In genomic region chr18:77101410-77102245, GRCh38 we compare ENCODE assay signal across 8 cellular contexts. TPM values are rescaled to one million over a fixed set of nuclear protein-coding genes. Genes with fewer than 3 reads are reported as not detected.
DNase-seq lines count a peak whose midpoint lies in the region; ATAC-seq and TF ChIP-seq lines count a peak whose summit lies in the region.

No MANE protein-coding gene starts in this region.

- peak overlapping the region; percentile 67 for H3K4me2 ChIP-seq in SU-DHL-6 (ENCODE audit: low read depth, low read length, poor library complexity, severe bottlenecking)

- peak overlapping the region; percentile 51 for H3K9ac ChIP-seq in SU-DHL-6 (ENCODE audit: low read length)

- no peak overlapping the region for H2AFZ ChIP-seq in SU-DHL-6 (ENCODE audit: low read depth, low read length, severe bottlenecking)

- intact Hi-C loops in breast epithelium (cut with DNase I; ENCODE audit: low total_unique reads) (no loop called here), lower lobe of right lung (cut with DNase I) (no loop called here)

- DNase-seq in AG09309 (ENCODE audit: low read depth) (peak; percentile 91), breast epithelium (ENCODE audit: low spot score in 2 of 2) (peak in 1 of 2 donors; percentile 73), lower lobe of right lung (peak; percentile 88), DMS53 treated with DMSO at 0.1 percent for 48 hours (lab: John Stamatoyannopoulos, UW; ENCODE audit: unreplicated experiment) (no peak)
- peak; percentile 58 to 72 for DNase-seq in stimulated activated CD8-positive, alpha-beta memory T cell treated with anti-CD3 and anti-CD28 coated beads, Interleukin-7, amount 100 ng/mL, for 48 hours (ENCODE audit: extremely low read depth in 1 of 2, low read depth in 1 of 2)

- H3K36me3 ChIP-seq in SU-DHL-6 (ENCODE audit: low read length) (no peaks in the 10 kb centered on the region; the same call in 1 of the 2 replicates), breast epithelium (no peaks in the 10 kb centered on the region), lower lobe of right lung (peaks cover 11% of the 10 kb centered on the region)

- H4K20me1 ChIP-seq in SU-DHL-6 (ENCODE audit: low read depth, low read length) = no peaks in the 10 kb centered on the region

- H3K79me2 ChIP-seq in SU-DHL-6 (ENCODE audit: insufficient read depth, low read length) = peaks cover 58% of the 10 kb centered on the region

- H3K4me1 ChIP-seq in breast epithelium (peaks cover 0 to 9% of the 10 kb centered on the region in 2 donors), lower lobe of right lung (peaks cover 85% of the 10 kb centered on the region)

- H3K27me3 ChIP-seq in SU-DHL-6 (ENCODE audit: low read length) (no peaks in the 10 kb centered on the region), breast epithelium (no peaks in the 10 kb centered on the region), lower lobe of right lung (ENCODE audit: low read depth) (no peaks in the 10 kb centered on the region)

- no peaks in the 10 kb centered on the region for H3K9me2 ChIP-seq in SU-DHL-6 (replicated peaks; ENCODE audit: insufficient read depth, low read length)

- ATAC-seq in GM19324 (IDR thresholded peaks at IDR 0.05; ENCODE audit: low FRiP score, unreplicated experiment) (peak; percentile 40), HG03354 (IDR thresholded peaks at IDR 0.05; ENCODE audit: poor library complexity, severe bottlenecking, unreplicated experiment) (peak; percentile 8), lower lobe of right lung (peak; percentile 84)

- H3K4me3 ChIP-seq in AG09309 (ENCODE audit: control insufficient read depth, low read depth, low read length) (peak overlapping the region; percentile 29), SU-DHL-6 (ENCODE audit: insufficient read depth, low read length, poor library complexity, severe bottlenecking) (peak overlapping the region; percentile 27), breast epithelium (peak overlapping the region in 1 of 3 donors; percentile 37), lower lobe of right lung (peak overlapping the region; percentile 15)

- no peak for TF ChIP-seq POLR2A in breast epithelium (IDR thresholded peaks at IDR 0.05)

- TF ChIP-seq CTCF in AG09309 (IDR thresholded peaks at IDR 0.05; ENCODE audit: control insufficient read depth, insufficient read depth, low read depth, low read length, missing control alignments) (no peak), SU-DHL-6 (IDR thresholded peaks at IDR 0.05; ENCODE audit: insufficient read depth, low read length, poor library complexity, severe bottlenecking) (no peak), breast epithelium (IDR thresholded peaks at IDR 0.05) (no peak), lower lobe of right lung (IDR thresholded peaks at IDR 0.05) (no peak)

- peak overlapping the region; percentile 95 for H3K27ac ChIP-seq in SU-DHL-6 (ENCODE audit: low read depth, low read length)
- peak overlapping the region; percentile 75 to 93 for H3K27ac ChIP-seq in breast epithelium
- peak overlapping the region; percentile 81 for H3K27ac ChIP-seq in lower lobe of right lung

- peaks cover 60% of the 10 kb centered on the region for H3F3A ChIP-seq in SU-DHL-6 (ENCODE audit: insufficient read depth)

- H3K9me3 ChIP-seq in SU-DHL-6 (ENCODE audit: insufficient read depth, low read length) (no peaks in the 10 kb centered on the region), breast epithelium (no peaks in the 10 kb centered on the region), lower lobe of right lung (no peaks in the 10 kb centered on the region)

RNA-seq across cellular contexts. Expression of gene MBP, which starts 31.0 kb away (rescaled TPM):
- 10 to 100 TPM; 27.2 to 46.2 (median 32.4) TPM for total RNA-seq in breast epithelium
- total RNA-seq in lower lobe of right lung = 90.6 TPM

Comparison
In these comparisons a context has a peak if more than half of its experiments do, and no peak if none do; other contexts are left out.
1. ATAC-seq: peak in every context shown above with its lines; median percentile 84 in lower lobe of right lung; 40 in GM19324; 8 in HG03354.